8 cellular contexts compared by ENCODE assay signal in the genomic region with DNA sequence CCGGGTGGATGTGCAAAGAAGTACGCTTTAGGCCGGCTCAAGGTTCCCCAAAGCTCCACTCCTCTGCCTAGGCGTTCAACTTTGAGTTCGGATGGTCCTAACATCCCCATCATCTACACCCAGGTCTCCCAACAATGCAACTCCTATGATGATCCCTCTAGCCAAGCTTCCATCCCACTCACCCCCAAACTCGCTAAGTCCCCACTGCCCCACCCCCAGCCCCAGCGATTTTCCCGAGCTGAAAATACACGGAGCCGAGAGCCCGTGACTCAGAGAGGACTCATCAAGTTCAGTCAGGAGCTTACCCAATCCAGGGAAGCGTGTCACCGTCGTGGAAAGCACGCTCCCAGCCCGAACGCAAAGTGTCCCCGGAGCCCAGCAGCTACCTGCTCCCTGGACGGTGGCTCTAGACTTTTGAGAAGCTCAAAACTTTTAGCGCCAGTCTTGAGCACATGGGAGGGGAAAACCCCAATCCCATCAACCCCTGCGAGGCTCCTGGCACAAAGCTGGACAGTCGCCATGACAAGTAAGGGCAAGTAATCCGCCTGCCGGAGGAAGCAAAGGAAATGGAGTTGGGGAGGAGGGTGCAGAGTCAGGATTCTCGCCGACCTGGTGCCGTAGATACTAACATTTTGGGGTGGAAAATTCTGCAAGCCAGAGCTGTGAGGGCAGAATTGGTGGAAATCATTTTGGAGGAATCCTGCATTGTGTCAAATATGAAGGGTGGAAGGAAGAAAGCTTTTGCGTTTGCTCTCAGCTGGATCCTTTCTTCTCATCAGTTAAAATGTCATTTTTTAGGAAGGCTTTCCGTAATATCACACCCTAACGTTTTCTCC. TPM values are rescaled to one million over a fixed set of nuclear protein-coding genes. Genes with fewer than 3 reads are reported as not detected.
A peak's percentile ranks its signal among the peaks of the same experiment; 100 is the strongest.
DNase-seq lines count a peak whose midpoint lies in the region; ATAC-seq, FAIRE-seq and TF ChIP-seq lines count a peak whose summit lies in the region.

Gene TP53, minus strand, starts transcription at position 419 of the 836 bp plus-strand sequence. CDS start 10,896 bp downstream, outside the sequence.

- intact Hi-C loops in HepG2 (cut with micrococcal nuclease; ENCODE audit: unreplicated experiment) = loop anchor here (5.0 kb wide), 2 partner anchors 55 to 115 kb away; partner anchors contain the start of gene SHBG

- H3K4me2 ChIP-seq in HepG2 (ENCODE audit: low read depth, low read length) = peak within 1 kb of the TSS; percentile 98

- H4K20me1 ChIP-seq in HepG2 (ENCODE audit: insufficient read depth, low read length) = no peaks in the 10 kb centered on the region; the same call in 1 of the 2 replicates

- in situ Hi-C loops in HepG2 (cut with HindIII; ENCODE audit: extremely low pct_ligation_motif_present, low pct_unique_long_range_greater_than_20kb) = loop anchor here (5.0 kb wide), 2 partner anchors 55 to 100 kb away; partner anchors contain the start of gene SHBG

- 0% methylated on average over 23 of the region's 30 CpGs for WGBS in HepG2 (ENCODE audit: low lambda C conversion rate)

- TF ChIP-seq POLR2A in HepG2 (IDR thresholded peaks at IDR 0.05; ENCODE audit: insufficient read depth in 1 of 2, low read depth in 2 of 2, low read length in 2 of 2) = peak; percentile 97 to 98

- no peaks in the 10 kb centered on the region; a peak in 1 of 5 replicates for H3K36me3 ChIP-seq in HepG2 (replicated peaks in 1 of 2; ENCODE audit: control insufficient read depth in 1 of 2, insufficient read depth in 2 of 2, low read length in 2 of 2)

- peak within 1 kb of the TSS; percentile 96 for H2AFZ ChIP-seq in HepG2 (ENCODE audit: low read length)

- peak; percentile 90 for FAIRE-seq in HepG2 (lab: Jason Lieb, UNC)

- peak; percentile 15; the same call in 1 of the 2 replicates for TF ChIP-seq RAD21 in HepG2 (CRISPR knock-in tag; IDR thresholded peaks at IDR 0.05)

- ATAC-seq in HepG2 = peak; percentile 65
- ATAC-seq in HG03460 (IDR thresholded peaks at IDR 0.05; ENCODE audit: unreplicated experiment) = no peak

- DNase-seq in GDM1 (lab: John Stamatoyannopoulos, UW) (peak; percentile 80), HK-2 (ENCODE audit: unreplicated experiment) (peak; percentile 87), NCI-H82 (lab: John Stamatoyannopoulos, UW) (peak; percentile 98), dermis microvascular lymphatic vessel endothelial cell (ENCODE audit: low read depth in 2 of 2) (peak; percentile 80 to 90), HepG2 (ENCODE audit: low spot score) (peak; percentile 90)
- peak; percentile 83 to 86 for DNase-seq in activated CD4-positive, alpha-beta T cell treated with anti-CD3 and anti-CD28 coated beads, Interleukin-2, amount 50 U/mL, for 4 hours
- DNase-seq in stimulated activated CD4-positive, alpha-beta T cell treated with anti-CD3 and anti-CD28 coated beads, Interleukin-2, amount 100 ng/mL, for 4 hours (ENCODE audit: low read depth) = peak; percentile 78

- H3K9ac ChIP-seq in HepG2 (ENCODE audit: insufficient read depth, low read depth, low read length) = peak within 1 kb of the TSS; percentile 97

- H3K27me3 ChIP-seq in HepG2 (ENCODE audit: control insufficient read depth in 1 of 2, insufficient read depth in 2 of 2, low read length in 2 of 2) = no peaks in the 10 kb centered on the region; a peak in 1 of 5 replicates

- peak within 1 kb of the TSS; percentile 95 for H3K27ac ChIP-seq in HepG2 (ENCODE audit: extremely low read length, insufficient read depth, low read length)

- POLR2A ChIA-PET in HepG2 (lab: Yijun Ruan, JAX) = interaction anchor here (0.7 to 5.5 kb wide), 43 partner anchors 10 to 642 kb away, joined by 3 to 89 read pairs (median 6); partner anchors contain the start of genes ATP1B2, BORCS6, CD68 and CHRNB1

- CTCF ChIA-PET in HepG2 (lab: Yijun Ruan, JAX; ENCODE audit: low intra/inter-chr PET ratio, low total read pairs) = interaction anchor here (1.3 to 1.8 kb wide), 3 partner anchors 30 to 101 kb away, joined by 3 to 12 read pairs (median 5); partner anchors contain the start of gene DNAH2

- peak within 1 kb of the TSS; percentile 93 to 98 (median 95) for H3K4me3 ChIP-seq in HepG2 (replicated peaks in 1 of 3; ENCODE audit: insufficient read depth in 1 of 3, low read depth in 2 of 3, low read length in 3 of 3)

- peaks cover 52% of the 10 kb centered on the region for H3K79me2 ChIP-seq in HepG2 (ENCODE audit: insufficient read depth, low read length)

- TF ChIP-seq EP300 in HepG2 (IDR thresholded peaks at IDR 0.05; ENCODE audit: low read depth in 2 of 2, low read length in 2 of 2) = no peak
- TF ChIP-seq EP300 in HepG2 (CRISPR knock-in tag; IDR thresholded peaks at IDR 0.05; ENCODE audit: borderline replicate concordance) = no peak

- H3K4me1 ChIP-seq in HepG2 (ENCODE audit: insufficient read depth, low read length) = peaks cover 33% of the 10 kb centered on the region

- H3K9me3 ChIP-seq in HepG2 (ENCODE audit: low read length) = no peaks in the 10 kb centered on the region

- peak; percentile 23; the same call in 1 of the 2 replicates for TF ChIP-seq CTCF in HepG2 (CRISPR knock-in tag; IDR thresholded peaks at IDR 0.05)

- no TSS peak for BruUV-seq in HepG2 (replicated peaks; lab: Mats Ljungman, UMichigan)

TF ChIP-seq in HepG2, 621 proteins besides CTCF, POLR2A, EP300 and RAD21 (continues in another document):
- peak; percentile 0; the same call in 1 of the 2 replicates for TF ChIP-seq ZFX (CRISPR knock-in tag; IDR thresholded peaks at IDR 0.05; ENCODE audit: low read depth)
- TF ChIP-seq ZNF747 (CRISPR knock-in tag; IDR thresholded peaks at IDR 0.05; ENCODE audit: borderline replicate concordance) = peak; percentile 72; the same call in 1 of the 2 replicates
- peak; percentile 81; the same call in 1 of the 2 replicates for TF ChIP-seq BORCS8-MEF2B (CRISPR knock-in tag; IDR thresholded peaks at IDR 0.05)
- 0 out of 2 replicates have a peak, but pooled peaks have one; percentile 39 for TF ChIP-seq ZNF205 (CRISPR knock-in tag; IDR thresholded peaks at IDR 0.05)
- TF ChIP-seq NR1H2 (CRISPR knock-in tag; IDR thresholded peaks at IDR 0.05; ENCODE audit: borderline replicate concordance, low read depth) = peak; percentile 22; the same call in 1 of the 2 replicates
- TF ChIP-seq, protein P1, sequence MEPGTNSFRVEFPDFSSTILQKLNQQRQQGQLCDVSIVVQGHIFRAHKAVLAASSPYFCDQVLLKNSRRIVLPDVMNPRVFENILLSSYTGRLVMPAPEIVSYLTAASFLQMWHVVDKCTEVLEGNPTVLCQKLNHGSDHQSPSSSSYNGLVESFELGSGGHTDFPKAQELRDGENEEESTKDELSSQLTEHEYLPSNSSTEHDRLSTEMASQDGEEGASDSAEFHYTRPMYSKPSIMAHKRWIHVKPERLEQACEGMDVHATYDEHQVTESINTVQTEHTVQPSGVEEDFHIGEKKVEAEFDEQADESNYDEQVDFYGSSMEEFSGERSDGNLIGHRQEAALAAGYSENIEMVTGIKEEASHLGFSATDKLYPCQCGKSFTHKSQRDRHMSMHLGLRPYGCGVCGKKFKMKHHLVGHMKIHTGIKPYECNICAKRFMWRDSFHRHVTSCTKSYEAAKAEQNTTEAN (CRISPR knock-in tag; conservative IDR thresholded peaks at IDR 0.05) = 0 out of 2 replicates have a peak, but pooled peaks have one; percentile 23
- no peak for TF ChIP-seq ZNF501 (CRISPR knock-in tag; IDR thresholded peaks at IDR 0.05)
- TF ChIP-seq KDM4B (CRISPR knock-in tag; IDR thresholded peaks at IDR 0.05) = no peak
- no peak for TF ChIP-seq SPEN (CRISPR knock-in tag; IDR thresholded peaks at IDR 0.05; ENCODE audit: low read depth)
- TF ChIP-seq ZNF589 (CRISPR knock-in tag; conservative IDR thresholded peaks at IDR 0.05) = 0 out of 2 replicates have a peak, but pooled peaks have one; percentile 45

RNA-seq across cellular contexts. Expression of gene TP53, which starts in this region (rescaled TPM):
- total RNA-seq in dermis microvascular lymphatic vessel endothelial cell (44.0 and 51.2 TPM in 2 replicates), HepG2 (2016; rRNA removed; fragmentation: Illumina TruSeq; extraction: Trizol) (29.9 and 35.0 TPM in 2 replicates)
- 7.4 and 8.1 TPM in 2 replicates for total RNA-seq in HepG2 (2016; cell fraction: cytosol; rRNA removed; fragmentation: Illumina TruSeq; extraction: Trizol; ENCODE audit: low read depth)
- total RNA-seq in HepG2 (2016; cell fraction: insoluble cytoplasmic fraction; rRNA removed; fragmentation: Illumina TruSeq; extraction: Trizol) = 30.5 and 32.0 TPM in 2 replicates
- total RNA-seq in HepG2 (2016; cell fraction: membrane; rRNA removed; fragmentation: Illumina TruSeq; extraction: Trizol) = 23.8 and 26.1 TPM in 2 replicates
- 19.9 and 21.8 TPM in 2 replicates for total RNA-seq in HepG2 (2016; cell fraction: nucleus; rRNA removed; fragmentation: Illumina TruSeq; extraction: Trizol)
- polyA plus RNA-seq in HepG2 (2011; rRNA removed) = 17.1 and 19.8 TPM in 2 replicates
- 14.9 and 15.3 TPM in 2 replicates for polyA plus RNA-seq in HepG2 (2011; cell fraction: cytosol; rRNA removed)
- 24.8 and 25.1 TPM in 2 replicates for polyA plus RNA-seq in HepG2 (2011; cell fraction: nucleus; rRNA removed)
- polyA plus RNA-seq in HepG2 (2012) = 23.2 and 32.7 TPM in 2 replicates
- polyA plus RNA-seq in HepG2 (2016; cell fraction: cytosol; fragmentation: Illumina TruSeq; extraction: Trizol; ENCODE audit: low read depth) = 4.3 and 5.3 TPM in 2 replicates
- 40.7 and 45.0 TPM in 2 replicates for polyA plus RNA-seq in HepG2 (2016; cell fraction: insoluble cytoplasmic fraction; fragmentation: Illumina TruSeq; extraction: Trizol; ENCODE audit: low read depth)
- polyA plus RNA-seq in HepG2 (2016; cell fraction: membrane; fragmentation: Illumina TruSeq; extraction: Trizol; ENCODE audit: low read depth) = 13.3 and 15.8 TPM in 2 replicates
- 36.9 and 39.3 TPM in 2 replicates for polyA plus RNA-seq in HepG2 (2016; cell fraction: nucleus; fragmentation: Illumina TruSeq; extraction: Trizol; ENCODE audit: insufficient read depth, low read depth)
- polyA minus RNA-seq in HepG2 (2011; rRNA and poly(A)+ RNA removed; ENCODE audit: low replicate concordance) = 22.4 and 24.9 TPM in 2 replicates
- 18.2 and 23.9 TPM in 2 replicates for polyA minus RNA-seq in HepG2 (2011; cell fraction: cytosol; rRNA and poly(A)+ RNA removed)
- polyA minus RNA-seq in HepG2 (2011; cell fraction: nucleus; rRNA and poly(A)+ RNA removed) = 13.0 and 14.8 TPM in 2 replicates
